ENCODE assay signal across 29 cellular contexts in the genomic region with DNA sequence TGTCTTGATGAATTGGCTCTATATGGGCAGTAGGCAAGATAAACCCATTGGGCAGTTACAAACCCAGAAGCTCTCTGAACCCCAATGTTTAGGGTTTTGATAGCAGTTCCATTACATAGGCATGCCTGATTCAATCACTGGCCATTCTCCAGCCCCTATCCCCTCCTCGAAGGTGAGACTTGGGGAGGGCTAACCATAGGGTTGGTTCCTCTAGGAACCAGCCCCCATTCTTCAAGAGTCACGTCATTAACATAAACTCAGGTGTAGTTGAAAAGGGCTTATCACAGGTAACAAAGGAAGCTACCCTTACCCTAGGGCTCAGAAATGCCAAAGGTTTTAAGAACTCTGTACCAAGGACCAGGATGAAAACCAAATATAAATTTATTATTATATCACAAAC.
"Had no signal": no experiment of that assay in that cellular context is flagged by ENCODE, and none has a peak within 500 bp of the region (broad histone marks: within the 10 kb centered on the region; RNA-seq: fewer than 3 reads in every experiment).

No MANE protein-coding gene starts in this region.

- DNase-seq: activated CD4-positive, alpha-beta T cell treated with anti-CD3 and anti-CD28 coated beads, Interleukin-2, amount 10 ng/mL, durations not matched to agents 24 days and 14 days; activated CD4-positive, alpha-beta T cell treated with anti-CD3 and anti-CD28 coated beads, Interleukin-2, amount 50 U/mL, for 4 hours; activated CD8-positive, alpha-beta T cell treated with anti-CD3 and anti-CD28 coated beads for 36 hours; activated effector memory CD4-positive, alpha-beta T cell treated with anti-CD3 and anti-CD28 coated beads, Interleukin-2, amount 50 U/mL, for 16 hours; activated naive CD4-positive, alpha-beta T cell; activated naive CD4-positive, alpha-beta T cell treated with anti-CD3 and anti-CD28 coated beads, Interleukin-2, amount 50 U/mL, for 16 hours; activated naive CD8-positive, alpha-beta T cell treated with anti-CD3 and anti-CD28 coated beads for 36 hours; activated T-cell treated with anti-CD3 and anti-CD28 coated beads, Interleukin-2, amount 50 U/mL, for 1 hour; activated T-cell treated with anti-CD3 and anti-CD28 coated beads, Interleukin-2, amount 50 U/mL, for 72 hours; amniotic stem cell; aorta; brain microvascular endothelial cell; central memory CD4-positive, alpha-beta T cell; MM.1S; MV-4-11; NCI-H1092; NCI-H146; NCI-H1930; NCI-H2081 treated with DMSO at 0.1 percent for 48 hours; NCI-H226; NCI-H446 treated with DMSO at 0.1 percent for 48 hours; NCI-H524 treated with DMSO at 0.1 percent for 48 hours; SHP77; SJCRH30; T1000; WERI-Rb-1 had no signal

- H3K27ac Mint-ChIP-seq: activated CD4-positive, alpha-beta T cell treated with anti-CD3 and anti-CD28 coated beads, Interleukin-2, amount 10 ng/mL, durations not matched to agents 24 days and 14 days; activated CD8-positive, alpha-beta T cell treated with anti-CD3 and anti-CD28 coated beads for 36 hours; activated naive CD8-positive, alpha-beta T cell treated with anti-CD3 and anti-CD28 coated beads for 36 hours; activated T-helper 17 cell treated with anti-CD3 and anti-CD28 coated beads, Interleukin-2, amount 50 U/mL, for 72 hours had no signal

- H3K36me3 Mint-ChIP-seq: activated naive CD8-positive, alpha-beta T cell treated with anti-CD3 and anti-CD28 coated beads for 36 hours had no signal

- H3K4me1 Mint-ChIP-seq: activated CD4-positive, alpha-beta T cell treated with anti-CD3 and anti-CD28 coated beads, Interleukin-2, amount 10 ng/mL, durations not matched to agents 24 days and 14 days; activated naive CD8-positive, alpha-beta T cell treated with anti-CD3 and anti-CD28 coated beads for 36 hours; activated T-helper 17 cell treated with anti-CD3 and anti-CD28 coated beads, Interleukin-2, amount 50 U/mL, for 72 hours had no signal

- H3K4me3 Mint-ChIP-seq: activated CD4-positive, alpha-beta T cell treated with anti-CD3 and anti-CD28 coated beads, Interleukin-2, amount 10 ng/mL, durations not matched to agents 24 days and 14 days; activated CD8-positive, alpha-beta T cell treated with anti-CD3 and anti-CD28 coated beads for 36 hours; activated naive CD8-positive, alpha-beta T cell treated with anti-CD3 and anti-CD28 coated beads for 36 hours; activated T-cell treated with anti-CD3 and anti-CD28 coated beads, Interleukin-2, amount 50 U/mL, for 72 hours; activated T-helper 17 cell treated with anti-CD3 and anti-CD28 coated beads, Interleukin-2, amount 50 U/mL, for 72 hours had no signal

- H3K36me3 ChIP-seq: brain microvascular endothelial cell, SJCRH30, WERI-Rb-1 had no signal

- H3K4me3 ChIP-seq: SJCRH30, SK-N-MC had no signal

- H3K27ac ChIP-seq: brain microvascular endothelial cell, SJCRH30, SK-N-MC, WERI-Rb-1 had no signal

- H3K27me3 ChIP-seq: brain microvascular endothelial cell, SJCRH30 had no signal

- ATAC-seq: activated CD8-positive, alpha-beta T cell treated with anti-CD3 and anti-CD28 coated beads for 36 hours; activated T-cell treated with anti-CD3 and anti-CD28 coated beads, Interleukin-2, amount 50 U/mL, for 72 hours; activated T-helper 17 cell treated with anti-CD3 and anti-CD28 coated beads, Interleukin-2, amount 50 U/mL, for 72 hours; Panc1 had no signal

- H3K27me3 Mint-ChIP-seq: activated CD4-positive, alpha-beta T cell treated with anti-CD3 and anti-CD28 coated beads, Interleukin-2, amount 10 ng/mL, durations not matched to agents 24 days and 14 days; activated CD8-positive, alpha-beta T cell treated with anti-CD3 and anti-CD28 coated beads for 36 hours; activated naive CD8-positive, alpha-beta T cell treated with anti-CD3 and anti-CD28 coated beads for 36 hours had no signal
